8 cellular contexts compared by ENCODE assay signal in genomic region chr12:79935624-79936040, GRCh38. TPM values are rescaled to one million over a fixed set of nuclear protein-coding genes. Genes with fewer than 3 reads are reported as not detected.
DNase-seq lines count a peak whose midpoint lies in the region; ATAC-seq and TF ChIP-seq lines count a peak whose summit lies in the region.

No MANE protein-coding gene starts in this region.

- H3K27ac ChIP-seq in CD4-positive, CD25-positive, alpha-beta regulatory T cell (ENCODE audit: insufficient read depth, low read length, poor library complexity, severe bottlenecking) = peak overlapping the region; percentile 93

- H3K27me3 Mint-ChIP-seq in CD4-positive, CD25-positive, alpha-beta regulatory T cell = no peaks in the 10 kb centered on the region
- H3K27me3 Mint-ChIP-seq in nephron (ENCODE audit: low read depth) = no peaks in the 10 kb centered on the region

- H3K36me3 Mint-ChIP-seq in CD4-positive, CD25-positive, alpha-beta regulatory T cell = no peaks in the 10 kb centered on the region
- no peaks in the 10 kb centered on the region for H3K36me3 Mint-ChIP-seq in nephron (ENCODE audit: low read depth)

- H3K27me3 ChIP-seq in CD4-positive, CD25-positive, alpha-beta regulatory T cell (ENCODE audit: control insufficient read depth, insufficient read depth, low read length) = no peaks in the 10 kb centered on the region

- H3K4me1 Mint-ChIP-seq in CD4-positive, CD25-positive, alpha-beta regulatory T cell = peaks cover 19 to 48% (median 27%) of the 10 kb centered on the region in 4 donors
- peaks cover 25% of the 10 kb centered on the region for H3K4me1 Mint-ChIP-seq in nephron

- no peaks in the 10 kb centered on the region for H3K9me3 Mint-ChIP-seq in CD4-positive, CD25-positive, alpha-beta regulatory T cell
- H3K9me3 Mint-ChIP-seq in nephron = no peaks in the 10 kb centered on the region

- TF ChIP-seq CTCF in epithelial cell of esophagus (IDR thresholded peaks at IDR 0.05; ENCODE audit: insufficient read depth, low read depth, low read length, missing control alignments) (no peak), nephron (IDR thresholded peaks at IDR 0.05; ENCODE audit: unreplicated experiment in 3 of 3) (no peak)

- no peak for ATAC-seq in CD4-positive, CD25-positive, alpha-beta regulatory T cell (ENCODE audit: low read depth in 2 of 2)
- ATAC-seq in GM19035 (IDR thresholded peaks at IDR 0.05; ENCODE audit: unreplicated experiment) (peak; percentile 26), HG03139 (IDR thresholded peaks at IDR 0.05; ENCODE audit: unreplicated experiment) (peak; percentile 14)

- H3K4me3 ChIP-seq in CD4-positive, CD25-positive, alpha-beta regulatory T cell (ENCODE audit: low read depth, low read length) = peak overlapping the region; percentile 96
- peak overlapping the region; percentile 84 for H3K4me3 ChIP-seq in epithelial cell of esophagus (ENCODE audit: low read length)

- H3K27ac Mint-ChIP-seq in CD4-positive, CD25-positive, alpha-beta regulatory T cell = peak overlapping the region; percentile 93 to 99 (median 98)
- H3K27ac Mint-ChIP-seq in nephron = peak overlapping the region; percentile 87 to 97 (median 97)

- H3K4me1 ChIP-seq in CD4-positive, CD25-positive, alpha-beta regulatory T cell (ENCODE audit: control insufficient read depth, insufficient read depth, low read length, poor library complexity, severe bottlenecking) = peaks cover 29% of the 10 kb centered on the region

- H3K4me3 Mint-ChIP-seq in CD4-positive, CD25-positive, alpha-beta regulatory T cell = peak overlapping the region; percentile 93 to 100 (median 96)
- H3K4me3 Mint-ChIP-seq in nephron = peak overlapping the region; percentile 90 to 99 (median 96)

- no peaks in the 10 kb centered on the region for H3K36me3 ChIP-seq in CD4-positive, CD25-positive, alpha-beta regulatory T cell (ENCODE audit: control insufficient read depth, insufficient read depth, low read length)

- DNase-seq in CD4-positive, CD25-positive, alpha-beta regulatory T cell = peak in 1 of 3 donors; percentile 69
- peak; percentile 57 for DNase-seq in RKO (ENCODE audit: low spot score)
- peak; percentile 19 for DNase-seq in epithelial cell of esophagus (ENCODE audit: low read depth)
- no peak for DNase-seq in NCI-H446 (lab: John Stamatoyannopoulos, UW)
- DNase-seq in AG20443 (ENCODE audit: low spot score) = no peak

- H3K9me3 ChIP-seq in CD4-positive, CD25-positive, alpha-beta regulatory T cell (ENCODE audit: control insufficient read depth in 2 of 2, low read length in 2 of 2) = no peaks in the 10 kb centered on the region

RNA-seq across cellular contexts. Expression of gene PPP1R12A, which starts 0.7 kb away (rescaled TPM):
- total RNA-seq in CD4-positive, CD25-positive, alpha-beta regulatory T cell = 153 TPM
- 100 to 1,000 TPM in 3 of 4 donors, 10 to 100 TPM in 1; 91.8 to 138 (median 105) TPM for polyA plus RNA-seq in CD4-positive, CD25-positive, alpha-beta regulatory T cell

Comparison
In these comparisons a context has a peak if more than half of its experiments do, and no peak if none do; other contexts are left out.
1. ATAC-seq: peak in GM19035 (single experiment) and HG03139 (single experiment); none in CD4-positive, CD25-positive, alpha-beta regulatory T cell (0 of 2).
2. DNase-seq: peak in RKO (single experiment) and epithelial cell of esophagus (single experiment); none in NCI-H446 (0 of 2) and AG20443 (single experiment).